Comparison of ENCODE assay signal across 9 cellular contexts in the genomic region with DNA sequence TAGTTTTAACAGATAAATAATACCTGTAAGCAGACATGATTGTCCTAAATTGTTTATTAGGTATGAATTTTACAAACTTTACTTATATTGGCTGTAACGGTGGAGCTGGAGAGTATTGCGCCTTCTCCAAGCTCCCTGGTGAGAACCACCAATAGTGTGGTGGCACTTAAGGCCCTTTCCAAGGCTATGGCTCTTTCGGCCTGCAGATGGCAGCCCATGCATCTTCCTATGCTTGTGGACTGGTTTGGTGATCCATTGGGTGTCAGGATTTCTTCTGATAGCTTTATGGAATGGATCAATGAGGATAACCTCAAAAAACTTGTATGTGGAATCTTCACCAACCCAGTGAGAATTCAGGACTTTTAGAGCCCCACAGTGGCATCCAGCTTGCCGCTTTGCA. TPM values are rescaled to one million over a fixed set of nuclear protein-coding genes. Genes with fewer than 3 reads are reported as not detected.
DNase-seq lines count a peak whose midpoint lies in the region; ATAC-seq and TF ChIP-seq lines count a peak whose summit lies in the region.
"Had no signal": no experiment of that assay in that cellular context is flagged by ENCODE, and none has a peak within 500 bp of the region (broad histone marks: within the 10 kb centered on the region; RNA-seq: fewer than 3 reads in every experiment).

No MANE protein-coding gene starts in this region.

- no peaks in the 10 kb centered on the region for H3K9me3 ChIP-seq in lower lobe of right lung
- H3K9me3 ChIP-seq: pancreas had no signal

- intact Hi-C loops in lower lobe of right lung (cut with DNase I) = no loop called here

- ATAC-seq in HG03097 (IDR thresholded peaks at IDR 0.05; ENCODE audit: low FRiP score, unreplicated experiment) (no peak), lower lobe of right lung (no peak), HG03520 (IDR thresholded peaks at IDR 0.05; ENCODE audit: unreplicated experiment) (no peak), HG03469 (IDR thresholded peaks at IDR 0.05; ENCODE audit: unreplicated experiment) (no peak)

- no peaks in the 10 kb centered on the region for H3K27me3 ChIP-seq in lower lobe of right lung (ENCODE audit: low read depth)
- H3K27me3 ChIP-seq: pancreas had no signal

- peak; percentile 3 for DNase-seq in stimulated activated CD4-positive, alpha-beta T cell treated with anti-CD3 and anti-CD28 coated beads, Interleukin-1b, Interleukin-23, amount 100 ng/mL, for 48 hours
- DNase-seq in stimulated activated CD4-positive, alpha-beta T cell treated with anti-CD3 and anti-CD28 coated beads, Interleukin-2, amount 100 ng/mL, for 24 hours = no peak
- DNase-seq in epithelial cell of esophagus (ENCODE audit: low read depth) (peak; percentile 50), lower lobe of right lung (no peak)
- DNase-seq: pancreas had no signal

- H3K4me3 ChIP-seq in epithelial cell of esophagus (ENCODE audit: low read length) (no peak overlapping the region), lower lobe of right lung (no peak overlapping the region)
- H3K4me3 ChIP-seq: pancreas had no signal

- peak; percentile 28; the same call in 1 of the 2 replicates for TF ChIP-seq CTCF in LNCAP (IDR thresholded peaks at IDR 0.05)
- peak; percentile 45 for TF ChIP-seq CTCF in epithelial cell of esophagus (IDR thresholded peaks at IDR 0.05; ENCODE audit: insufficient read depth, low read depth, low read length, missing control alignments)
- no peak for TF ChIP-seq CTCF in lower lobe of right lung (IDR thresholded peaks at IDR 0.05)

- H3K4me1 ChIP-seq in lower lobe of right lung = no peaks in the 10 kb centered on the region

- no peak overlapping the region for H3K27ac ChIP-seq in lower lobe of right lung
- H3K27ac ChIP-seq: pancreas had no signal

- no peaks in the 10 kb centered on the region for H3K36me3 ChIP-seq in lower lobe of right lung
- H3K36me3 ChIP-seq: pancreas had no signal

RNA-seq across cellular contexts. Expression of a gene that starts 7.8 kb away (rescaled TPM):
- total RNA-seq in lower lobe of right lung = 13.2 TPM

Comparison
In these comparisons a context has a peak if more than half of its experiments do, and no peak if none do; other contexts are left out.
1. DNase-seq: peak in stimulated activated CD4-positive, alpha-beta T cell treated with anti-CD3 and anti-CD28 coated beads, Interleukin-1b, Interleukin-23, amount 100 ng/mL, for 48 hours (single experiment) and epithelial cell of esophagus (single experiment); none in stimulated activated CD4-positive, alpha-beta T cell treated with anti-CD3 and anti-CD28 coated beads, Interleukin-2, amount 100 ng/mL, for 24 hours (0 of 2) and lower lobe of right lung (single experiment).